1 cellular context compared by ENCODE assay signal in genomic region chr5:173178369-173178910, GRCh38.
A peak's percentile ranks its signal among the peaks of the same experiment; 100 is the strongest.
TF ChIP-seq lines count a peak whose summit lies in the region.

No MANE protein-coding gene starts in this region.

TF ChIP-seq in GM12878, 131 proteins besides CTCF, POLR2A, EP300 and RAD21:
- TF ChIP-seq ZBTB33 (IDR thresholded peaks at IDR 0.05) (peak; percentile 90), FOXM1 (IDR thresholded peaks at IDR 0.05; ENCODE audit: low read depth, low read length) (no peak)
